Comparison of ENCODE assay signal across 8 cellular contexts in the genomic region with DNA sequence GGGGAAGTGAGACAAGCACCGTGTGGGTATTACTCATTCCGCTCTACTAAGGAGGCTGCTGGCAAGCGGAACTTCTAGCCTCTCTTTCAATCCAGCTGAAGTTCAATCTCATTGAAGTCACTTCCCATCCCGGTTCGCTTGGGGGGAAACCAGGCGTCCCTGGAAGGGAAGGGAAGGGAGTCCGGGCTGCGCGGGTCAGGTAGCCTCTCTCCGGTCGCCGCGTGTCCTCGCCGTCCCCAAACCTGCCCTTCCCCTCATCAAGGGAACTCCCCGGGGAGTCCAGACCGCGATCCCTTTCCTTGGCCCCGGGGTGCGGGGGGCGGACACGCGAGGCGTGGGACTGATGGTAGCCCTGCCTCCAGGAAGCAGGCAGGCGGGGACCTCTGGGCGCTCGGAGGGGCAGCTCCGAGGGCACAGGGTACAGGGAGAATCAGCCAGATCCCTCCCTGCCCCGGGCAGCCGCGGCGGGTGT. TPM values are rescaled to one million over a fixed set of nuclear protein-coding genes. Genes with fewer than 3 reads are reported as not detected.
DNase-seq lines count a peak whose midpoint lies in the region; ATAC-seq, FAIRE-seq and TF ChIP-seq lines count a peak whose summit lies in the region.

No MANE protein-coding gene starts in this region.

- no peaks in the 10 kb centered on the region for H4K20me1 ChIP-seq in keratinocyte (ENCODE audit: control insufficient read depth, extremely low read depth, insufficient read depth, low read length)

- FAIRE-seq in bronchial epithelial cell (lab: Jason Lieb, UNC) (no peak), keratinocyte (lab: Jason Lieb, UNC) (no peak)

- peaks cover 2% of the 10 kb centered on the region for H3K79me2 ChIP-seq in keratinocyte (ENCODE audit: control insufficient read depth, insufficient read depth, low read length)

- H3K27me3 ChIP-seq in bronchial epithelial cell (ENCODE audit: control insufficient read depth, insufficient read depth, low read length): no peaks in the 10 kb centered on the region
- peaks cover 22% of the 10 kb centered on the region for H3K27me3 ChIP-seq in keratinocyte (ENCODE audit: control insufficient read depth, extremely low read depth, insufficient read depth, low read length)

- peak overlapping the region; percentile 79 for H3K27ac ChIP-seq in keratinocyte (ENCODE audit: control insufficient read depth, insufficient read depth, low read length)

- ATAC-seq in GM21619 (IDR thresholded peaks at IDR 0.05; ENCODE audit: unreplicated experiment): peak; percentile 65

- H3K9ac ChIP-seq in keratinocyte (ENCODE audit: control insufficient read depth, extremely low read depth, insufficient read depth, low read length): peak overlapping the region; percentile 87

- peaks cover 13% of the 10 kb centered on the region for H3K4me1 ChIP-seq in keratinocyte (ENCODE audit: control insufficient read depth, extremely low read depth, insufficient read depth, low read length)

- H3K36me3 ChIP-seq in bronchial epithelial cell (ENCODE audit: control insufficient read depth, insufficient read depth, low read length): no peaks in the 10 kb centered on the region
- H3K36me3 ChIP-seq in keratinocyte (ENCODE audit: control insufficient read depth in 2 of 2, extremely low read depth in 1 of 2, insufficient read depth in 2 of 2, low read length in 2 of 2): no peaks in the 10 kb centered on the region

- no peak for TF ChIP-seq CTCF in bronchial epithelial cell (IDR thresholded peaks at IDR 0.05; ENCODE audit: insufficient read depth, low read length, severe bottlenecking)
- no peak for TF ChIP-seq CTCF in keratinocyte (optimal IDR thresholded peaks at IDR 0.05 in 1 of 3, IDR thresholded peaks at IDR 0.05 in 1 of 3, conservative IDR thresholded peaks at IDR 0.05 in 1 of 3; ENCODE audit: extremely low read depth in 1 of 3, insufficient read depth in 2 of 3, low read length in 3 of 3)

- H2AFZ ChIP-seq in keratinocyte (ENCODE audit: control insufficient read depth, low read length): peak overlapping the region; percentile 96

- peak; percentile 77 for DNase-seq in GM03348 (ENCODE audit: low spot score)
- DNase-seq in Jurkat, Clone E6-1 (ENCODE audit: low read depth, low spot score): peak; percentile 67
- peak; percentile 79 for DNase-seq in UCSD-AML1 (lab: John Stamatoyannopoulos, UW; ENCODE audit: unreplicated experiment)
- DNase-seq in bronchial epithelial cell (ENCODE audit: low read depth): peak; percentile 77
- no peak for DNase-seq in keratinocyte (ENCODE audit: low read depth, low spot score)
- DNase-seq in stimulated activated CD4-positive, alpha-beta T cell treated with anti-CD3 and anti-CD28 coated beads, Interleukin-15, amount 100 ng/mL, for 24 hours: peak; percentile 74
- no peak for DNase-seq in RPMI8226

- dilution Hi-C loops in keratinocyte (cut with MboI; ENCODE audit: extremely low pct_ligation_motif_present, low sequenced_read_pairs): no loop called here

- H3K9me3 ChIP-seq in keratinocyte (ENCODE audit: control insufficient read depth, low read depth, low read length): no peaks in the 10 kb centered on the region

- H3K4me3 ChIP-seq in Jurkat, Clone E6-1 (ENCODE audit: low read length): peak overlapping the region; percentile 88
- H3K4me3 ChIP-seq in bronchial epithelial cell (ENCODE audit: low read depth, low read length) (peak overlapping the region; percentile 83), keratinocyte (ENCODE audit: control insufficient read depth in 2 of 3, extremely low read depth in 1 of 3, insufficient read depth in 2 of 3, low read depth in 1 of 3, low read length in 3 of 3) (peak overlapping the region; percentile 91 to 98 (median 92))

- H3K9me1 ChIP-seq in keratinocyte (ENCODE audit: control insufficient read depth, extremely low read depth, insufficient read depth, low read length): no peaks in the 10 kb centered on the region

- H3K4me2 ChIP-seq in keratinocyte (ENCODE audit: control insufficient read depth, extremely low read depth, insufficient read depth, low read depth, low read length): peak overlapping the region; percentile 96

RNA-seq across cellular contexts. Expression of gene ZEB1, which starts 0.6 kb away (rescaled TPM):
- 31.7 TPM for polyA plus RNA-seq in Jurkat, Clone E6-1 (2012; ENCODE audit: insufficient read depth, insufficient read length)
- 2.6 and 3.3 TPM in 2 replicates for total RNA-seq in bronchial epithelial cell
- 0.32 to 0.96 TPM (median 0.70 TPM) in 3 replicates for polyA plus RNA-seq in keratinocyte
- 1.1 TPM for polyA plus RNA-seq in keratinocyte (2011; ENCODE audit: low read depth)
- polyA plus RNA-seq in keratinocyte (2011; cell fraction: cytosol; rRNA removed): 0.25 and 0.33 TPM in 2 replicates
- polyA plus RNA-seq in keratinocyte (2011; cell fraction: nucleus; rRNA removed): 4.3 and 4.9 TPM in 2 replicates
- polyA plus RNA-seq in keratinocyte (2012; ENCODE audit: low replicate concordance): 0.39 and 0.80 TPM in 2 replicates
- 0.36 to 1.9 TPM (median 1.9 TPM) in 3 replicates for polyA minus RNA-seq in keratinocyte
- polyA minus RNA-seq in keratinocyte (2011; cell fraction: cytosol; rRNA and poly(A)+ RNA removed): not detected
- 5.6 and 5.9 TPM in 2 replicates for polyA minus RNA-seq in keratinocyte (2011; cell fraction: nucleus; rRNA and poly(A)+ RNA removed)

Comparison
In these comparisons a context has a peak if more than half of its experiments do, and no peak if none do; other contexts are left out.
1. DNase-seq: peak in GM03348 (single experiment), Jurkat, Clone E6-1 (single experiment), UCSD-AML1 (single experiment), bronchial epithelial cell (single experiment) and stimulated activated CD4-positive, alpha-beta T cell treated with anti-CD3 and anti-CD28 coated beads, Interleukin-15, amount 100 ng/mL, for 24 hours (single experiment); none in keratinocyte (single experiment) and RPMI8226 (single experiment).
2. Peak in every context shown above with its lines, with median percentiles within 50 percentile points of each other: H3K4me3 ChIP-seq.